In genomic region chr1:24154215-24154614, GRCh38 we compare ENCODE assay signal across 23 cellular contexts. TPM values are rescaled to one million over a fixed set of nuclear protein-coding genes. Genes with fewer than 3 reads are reported as not detected.
DNase-seq lines count a peak whose midpoint lies in the region; ATAC-seq, FAIRE-seq and TF ChIP-seq lines count a peak whose summit lies in the region.
"Had no signal": no experiment of that assay in that cellular context is flagged by ENCODE, and none has a peak within 500 bp of the region (broad histone marks: within the 10 kb centered on the region; RNA-seq: fewer than 3 reads in every experiment).

No MANE protein-coding gene starts in this region.

- H3K23ac ChIP-seq in H1 (ENCODE audit: insufficient read length): no peak overlapping the region

- no peak overlapping the region for H3K4me3 ChIP-seq in H1 (ENCODE audit: extremely low read depth in 1 of 4, insufficient read depth in 2 of 4, low read depth in 3 of 4, low read length in 4 of 4)
- H3K4me3 ChIP-seq: vagina had no signal

- H3K36me3 ChIP-seq in H1 (ENCODE audit: control insufficient read depth in 2 of 4, insufficient read depth in 4 of 4, low read length in 3 of 4): peaks cover 4 to 21% (median 9%) of the 10 kb centered on the region in 4 experiments; a peak in 6 of 8 replicates
- H3K36me3 ChIP-seq: vagina had no signal

- no peak overlapping the region for H4K91ac ChIP-seq in H1 (replicated peaks; ENCODE audit: insufficient read length, low read length)

- H2BK5ac ChIP-seq in H1 (ENCODE audit: low read depth, low read length): no peak overlapping the region

- H3K4me2 ChIP-seq in H1 (ENCODE audit: insufficient read depth in 1 of 2, low read depth in 2 of 2, low read length in 2 of 2): peak overlapping the region in 1 of 2 experiments; percentile 29; a peak in 1 of 4 replicates

- H3K4ac ChIP-seq in H1 (replicated peaks; ENCODE audit: insufficient read length, low read depth, low read length): no peak overlapping the region

- no peak overlapping the region for H2AK5ac ChIP-seq in H1 (ENCODE audit: low read depth, low read length)

- H2BK12ac ChIP-seq in H1 (ENCODE audit: low read depth, low read length): no peak overlapping the region

- no peak for TF ChIP-seq POLR2A in H1 (IDR thresholded peaks at IDR 0.05; ENCODE audit: control extremely low read depth in 1 of 2, low read depth in 2 of 2, low read length in 2 of 2)

- peak; percentile 77 for DNase-seq in COR-L47 (lab: John Stamatoyannopoulos, UW)
- peak; percentile 16 for DNase-seq in NCI-H1092 (lab: John Stamatoyannopoulos, UW)
- peak; percentile 9 to 43 for DNase-seq in NCI-H526 (lab: John Stamatoyannopoulos, UW)
- no peak for DNase-seq in H1 (ENCODE audit: low read depth in 1 of 2, low spot score in 2 of 2)
- DNase-seq in OCI-M2 (lab: John Stamatoyannopoulos, UW; ENCODE audit: unreplicated experiment): no peak
- DNase-seq in GM19240 (ENCODE audit: insufficient read length, low spot score): no peak
- DNase-seq: activated CD4-positive, alpha-beta T cell treated with anti-CD3 and anti-CD28 coated beads, Interleukin-2, amount 50 U/mL, for 4 hours; glutamatergic neuron; midbrain; NCI-H446 treated with DMSO at 0.1 percent for 48 hours; substantia nigra; T-helper 2 cell; WERI-Rb-1 had no signal

- H4K20me1 ChIP-seq in H1 (replicated peaks in 1 of 2; ENCODE audit: control insufficient read depth in 1 of 2, insufficient read depth in 2 of 2, low read length in 2 of 2): peaks cover 0 to 7% of the 10 kb centered on the region in 2 experiments

- H3K27me3 ChIP-seq in H1 (replicated peaks in 1 of 4; ENCODE audit: control insufficient read depth in 3 of 4, extremely low read depth in 1 of 4, insufficient read depth in 3 of 4, low read length in 3 of 4): no peaks in the 10 kb centered on the region
- H3K27me3 ChIP-seq: vagina had no signal

- no peaks in the 10 kb centered on the region for H3K9me3 ChIP-seq in H1 (ENCODE audit: insufficient read depth in 2 of 2, low read depth in 1 of 2, low read length in 1 of 2)
- H3K9me3 ChIP-seq: vagina had no signal

- H3K79me2 ChIP-seq in H1 (ENCODE audit: control insufficient read depth in 1 of 2, insufficient read depth in 2 of 2, low read length in 2 of 2): peaks cover 0 to 6% of the 10 kb centered on the region in 2 experiments; a peak in 1 of 4 replicates

- no peak for TF ChIP-seq EP300 in H1 (IDR thresholded peaks at IDR 0.05; ENCODE audit: borderline replicate concordance in 1 of 2, low read depth in 2 of 2, low read length in 2 of 2)

- no peak overlapping the region for H3K9ac ChIP-seq in H1 (replicated peaks in 1 of 4; ENCODE audit: extremely low read depth in 1 of 4, low read depth in 3 of 4, low read length in 3 of 4)

- CTCF ChIA-PET in H1 (lab: Charles Lee; ENCODE audit: partially characterized antibody): interaction anchor here (0.5 to 10.9 kb wide), 22 partner anchors 10 to 352 kb away, joined by 3 to 85 read pairs (median 4); partner anchors contain the start of genes IFNLR1, IL22RA1 and SRSF10

- H2BK20ac ChIP-seq in H1 (ENCODE audit: low read length): no peak overlapping the region

- H2BK15ac ChIP-seq in H1 (ENCODE audit: low read length): no peak overlapping the region

- no peak for TF ChIP-seq RAD21 in H1 (IDR thresholded peaks at IDR 0.05 in 1 of 2, conservative IDR thresholded peaks at IDR 0.05 in 1 of 2; ENCODE audit: low read depth in 2 of 2, low read length in 2 of 2)

- H4K8ac ChIP-seq in H1 (ENCODE audit: extremely low read depth, insufficient read depth, low read length): no peak overlapping the region

- H4K5ac ChIP-seq in H1 (ENCODE audit: insufficient read length, low read depth, low read length): no peak overlapping the region

- H3K4me1 ChIP-seq in H1 (replicated peaks in 1 of 4; ENCODE audit: control insufficient read depth in 3 of 4, insufficient read depth in 4 of 4, low read length in 3 of 4): peaks cover 3 to 25% (median 15%) of the 10 kb centered on the region in 4 experiments

- no peaks in the 10 kb centered on the region for H3K79me1 ChIP-seq in H1 (ENCODE audit: low read depth, low read length)

- H3K27ac ChIP-seq in H1 (ENCODE audit: low read depth, low read length): no peak overlapping the region
- H3K27ac ChIP-seq: vagina, WERI-Rb-1 had no signal

- H3K18ac ChIP-seq in H1 (ENCODE audit: extremely low read depth, low read length): no peak overlapping the region

- TF ChIP-seq CTCF in H1 (IDR thresholded peaks at IDR 0.05; ENCODE audit: control extremely low read depth in 1 of 3, insufficient read depth in 1 of 3, low read depth in 1 of 3, low read length in 3 of 3): no peak

- H3K14ac ChIP-seq in H1 (ENCODE audit: insufficient read length): no peak overlapping the region

- no peak for ATAC-seq in GM19467 (IDR thresholded peaks at IDR 0.05; ENCODE audit: unreplicated experiment)
- no peak for ATAC-seq in GM18870 (IDR thresholded peaks at IDR 0.05; ENCODE audit: unreplicated experiment)
- ATAC-seq: sciatic nerve had no signal

- POLR2A ChIA-PET in H1 (lab: Charles Lee; ENCODE audit: partially characterized antibody): interaction anchor here (0.7 to 7.2 kb wide), 8 partner anchors 11 to 331 kb away, joined by 3 to 82 read pairs (median 5); partner anchors contain the start of genes IFNLR1 and IL22RA1

- H3K56ac ChIP-seq in H1 (replicated peaks; ENCODE audit: insufficient read length, low read depth, low read length): no peak overlapping the region

- WGBS in H1 (ENCODE audit: extremely low coverage in 1 of 2, insufficient coverage in 1 of 2, insufficient read length in 1 of 2, insufficient replicate concordance in 2 of 2, low coverage in 1 of 2, low lambda C conversion rate in 2 of 2, missing lambda C conversion rate in 1 of 2), 2 experiments: 42% methylated on average over 8 of the region's 8 CpGs; no CpG with 5 or more reads in 1 of the 2 experiments

- no peaks in the 10 kb centered on the region for H3K23me2 ChIP-seq in H1 (ENCODE audit: low read depth, low read length)

- no peak overlapping the region for H2BK120ac ChIP-seq in H1 (replicated peaks; ENCODE audit: low read depth, low read length)

- peak; percentile 13 for FAIRE-seq in H1 (lab: Jason Lieb, UNC)
- FAIRE-seq: colon, endometrium, H54 had no signal

- H2AFZ ChIP-seq in H1 (ENCODE audit: low read length): no peak overlapping the region

TF ChIP-seq in H1, 55 proteins besides CTCF, POLR2A, EP300 and RAD21:
- no peak for TF ChIP-seq EGR1 (IDR thresholded peaks at IDR 0.05; ENCODE audit: borderline replicate concordance, low read depth, low read length)

RNA-seq across cellular contexts. Expression of gene IL22RA1, which starts 11.3 kb away (rescaled TPM):
- total RNA-seq in H1 (2021; fragmentation: NEBNext Ultra II Directional; extraction: Animal tissue kit (Norgen Biotek cat#: 25700)): 0.17 and 0.21 TPM in 2 replicates
- polyA plus RNA-seq in H1 (2011; rRNA removed): 0.32 and 0.44 TPM in 2 replicates
- 0.41 TPM for polyA plus RNA-seq in H1 (2011; cell fraction: cytosol; rRNA removed)
- polyA plus RNA-seq in H1 (2011; cell fraction: nucleus; rRNA removed): 0.68 TPM
- 0.27 to 0.57 TPM (median 0.38 TPM) in 4 replicates for polyA plus RNA-seq in H1 (2012, experiment 1 of 2)
- 0.24 TPM for polyA plus RNA-seq in H1 (2012, experiment 2 of 2)
- 0.18 TPM for polyA plus RNA-seq in H1 (2013, experiment 1 of 2)
- 0.22 TPM for polyA plus RNA-seq in H1 (2013, experiment 2 of 2)
- polyA minus RNA-seq in H1 (2011; rRNA and poly(A)+ RNA removed): 0.17 and 0.47 TPM in 2 replicates
- not detected for polyA minus RNA-seq in H1 (2011; cell fraction: cytosol; rRNA and poly(A)+ RNA removed)
- polyA minus RNA-seq in H1 (2011; cell fraction: nucleus; rRNA and poly(A)+ RNA removed): 0.40 TPM
- total RNA-seq: sciatic nerve had no signal
- polyA plus RNA-seq: BJ had no signal

RNA-seq across cellular contexts. Expression of gene IFNLR1, which starts 32.9 kb away (rescaled TPM):
- total RNA-seq in H1 (2021; fragmentation: NEBNext Ultra II Directional; extraction: Animal tissue kit (Norgen Biotek cat#: 25700)): 9.2 and 10.1 TPM in 2 replicates
- polyA plus RNA-seq in H1 (2011; rRNA removed): 6.8 and 11.4 TPM in 2 replicates
- polyA plus RNA-seq in H1 (2011; cell fraction: cytosol; rRNA removed): 7.7 TPM
- polyA plus RNA-seq in H1 (2011; cell fraction: nucleus; rRNA removed): 7.6 TPM
- 9.2 to 10.8 TPM (median 9.7 TPM) in 4 replicates for polyA plus RNA-seq in H1 (2012, experiment 1 of 2)
- 10.1 TPM for polyA plus RNA-seq in H1 (2012, experiment 2 of 2)
- polyA plus RNA-seq in H1 (2013, experiment 1 of 2): 10.4 TPM
- 10.1 TPM for polyA plus RNA-seq in H1 (2013, experiment 2 of 2)
- 6.6 and 11.6 TPM in 2 replicates for polyA minus RNA-seq in H1 (2011; rRNA and poly(A)+ RNA removed)
- polyA minus RNA-seq in H1 (2011; cell fraction: cytosol; rRNA and poly(A)+ RNA removed): 3.9 TPM
- polyA minus RNA-seq in H1 (2011; cell fraction: nucleus; rRNA and poly(A)+ RNA removed): 7.0 TPM
- total RNA-seq: SK-MEL-5 had no signal
- polyA plus RNA-seq: BJ had no signal

RNA-seq across cellular contexts. Expression of gene MYOM3, which starts 42.3 kb away (rescaled TPM):
- 0.09 and 0.36 TPM in 2 replicates for total RNA-seq in H1 (2021; fragmentation: NEBNext Ultra II Directional; extraction: Animal tissue kit (Norgen Biotek cat#: 25700))
- 0.05 and 0.08 TPM in 2 replicates for polyA plus RNA-seq in H1 (2011; rRNA removed)
- 0.04 TPM for polyA plus RNA-seq in H1 (2011; cell fraction: cytosol; rRNA removed)
- polyA plus RNA-seq in H1 (2011; cell fraction: nucleus; rRNA removed): 0.04 TPM
- 0.09 to 0.28 TPM (median 0.14 TPM) in 4 replicates for polyA plus RNA-seq in H1 (2012, experiment 1 of 2)
- 0.04 TPM for polyA plus RNA-seq in H1 (2012, experiment 2 of 2)
- polyA plus RNA-seq in H1 (2013, experiment 1 of 2): 0.06 TPM
- polyA plus RNA-seq in H1 (2013, experiment 2 of 2): 0.06 TPM
- polyA minus RNA-seq in H1 (2011; rRNA and poly(A)+ RNA removed): 0.12 and 0.19 TPM in 2 replicates
- polyA minus RNA-seq in H1 (2011; cell fraction: cytosol; rRNA and poly(A)+ RNA removed): not detected
- 0.20 TPM for polyA minus RNA-seq in H1 (2011; cell fraction: nucleus; rRNA and poly(A)+ RNA removed)
- total RNA-seq: A673, SK-MEL-5 had no signal
- polyA plus RNA-seq: BJ had no signal

Comparison
In these comparisons a context has a peak if more than half of its experiments do, and no peak if none do; other contexts are left out.
1. DNase-seq: peak in COR-L47 (single experiment), NCI-H1092 (single experiment) and NCI-H526 (2 of 2); none in H1 (0 of 2), OCI-M2 (single experiment) and GM19240 (single experiment).